In the genomic region with DNA sequence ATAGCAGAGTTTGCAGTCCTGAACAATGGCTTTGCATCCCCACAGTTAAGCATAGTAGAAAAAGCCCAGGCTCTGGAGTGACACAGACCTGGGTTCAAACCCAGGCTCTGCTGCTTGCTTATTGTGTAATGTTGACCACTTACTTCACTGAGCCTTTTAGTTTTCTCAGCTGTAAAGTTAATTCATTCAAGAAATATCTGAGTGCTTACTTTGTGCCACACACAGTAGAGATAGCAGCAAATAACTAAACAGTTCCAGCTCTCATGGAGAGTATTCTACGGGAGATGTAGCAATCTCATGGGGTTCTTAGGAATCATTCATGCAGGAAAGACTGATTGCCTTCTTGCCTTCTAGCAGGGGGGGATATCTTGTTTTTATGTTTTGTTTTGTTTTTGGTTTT, we compare ENCODE assay signal across 18 cellular contexts.
DNase-seq lines count a peak whose midpoint lies in the region; ATAC-seq and TF ChIP-seq lines count a peak whose summit lies in the region.
"Had no signal": no experiment of that assay in that cellular context is flagged by ENCODE, and none has a peak within 500 bp of the region (broad histone marks: within the 10 kb centered on the region; RNA-seq: fewer than 3 reads in every experiment).

No MANE protein-coding gene starts in this region.

- no peak overlapping the region for H3K4me3 Mint-ChIP-seq in activated T-helper 17 cell treated with anti-CD3 and anti-CD28 coated beads, Interleukin-2, amount 50 U/mL, for 72 hours
- H3K4me3 Mint-ChIP-seq: CD8-positive, alpha-beta memory T cell had no signal

- H3K4me1 ChIP-seq in ascending aorta (peaks cover 0 to 11% of the 10 kb centered on the region in 2 donors), thoracic aorta (ENCODE audit: control insufficient read depth in 1 of 2, low read depth in 2 of 2) (peaks cover 0 to 39% of the 10 kb centered on the region in 2 donors)
- H3K4me1 ChIP-seq: Peyer's patch had no signal

- no peaks in the 10 kb centered on the region for H3K9me3 ChIP-seq in ascending aorta
- H3K9me3 ChIP-seq in thoracic aorta: no peaks in the 10 kb centered on the region
- H3K9me3 ChIP-seq: Peyer's patch had no signal

- H3K36me3 ChIP-seq in ascending aorta: no peaks in the 10 kb centered on the region
- H3K36me3 ChIP-seq in thoracic aorta: no peaks in the 10 kb centered on the region
- H3K36me3 ChIP-seq: Peyer's patch had no signal

- no peaks in the 10 kb centered on the region for H3K9me3 Mint-ChIP-seq in activated T-helper 17 cell treated with anti-CD3 and anti-CD28 coated beads, Interleukin-2, amount 50 U/mL, for 72 hours
- H3K9me3 Mint-ChIP-seq: CD8-positive, alpha-beta memory T cell had no signal

- no peaks in the 10 kb centered on the region for H3K27me3 ChIP-seq in ascending aorta
- H3K27me3 ChIP-seq in thoracic aorta (replicated peaks; ENCODE audit: insufficient read depth): no peaks in the 10 kb centered on the region
- H3K27me3 ChIP-seq: Peyer's patch had no signal

- H3K4me3 ChIP-seq in ascending aorta: no peak overlapping the region
- no peak overlapping the region for H3K4me3 ChIP-seq in fibroblast of the aortic adventitia (ENCODE audit: low read depth, low read length)
- H3K4me3 ChIP-seq in thoracic aorta: no peak overlapping the region
- H3K4me3 ChIP-seq: Peyer's patch, SK-N-MC had no signal

- H3K4me1 Mint-ChIP-seq in activated T-helper 17 cell treated with anti-CD3 and anti-CD28 coated beads, Interleukin-2, amount 50 U/mL, for 72 hours: no peaks in the 10 kb centered on the region
- H3K4me1 Mint-ChIP-seq: CD8-positive, alpha-beta memory T cell had no signal

- H3K27ac ChIP-seq in C4-2B (peak overlapping the region; percentile 18; the same call in 1 of the 2 replicates), ascending aorta (peak overlapping the region; percentile 1 to 23), thoracic aorta (peak overlapping the region; percentile 17 to 41)
- H3K27ac ChIP-seq: Peyer's patch, SK-N-MC had no signal

- H3K36me3 Mint-ChIP-seq in activated T-helper 17 cell treated with anti-CD3 and anti-CD28 coated beads, Interleukin-2, amount 50 U/mL, for 72 hours (ENCODE audit: low read depth): peaks cover 18% of the 10 kb centered on the region

- peak in 1 of 2 donors; percentile 52 for DNase-seq in ascending aorta (ENCODE audit: low spot score in 2 of 2)
- peak; percentile 20 for DNase-seq in fibroblast of the aortic adventitia (ENCODE audit: low read depth)
- DNase-seq in thoracic aorta (ENCODE audit: low spot score): no peak
- DNase-seq in NOMO-1 (lab: John Stamatoyannopoulos, UW; ENCODE audit: unreplicated experiment in 2 of 2): no peak
- no peak for DNase-seq in dedifferentiated amniotic fluid mesenchymal stem cell (ENCODE audit: extremely low spot score)
- DNase-seq: 8988T; CD8-positive, alpha-beta memory T cell; GF-D8; NCI-H1092; NCI-H146; NCI-H2227 treated with DMSO at 0.1 percent for 48 hours; NCI-H524 treated with DMSO at 0.1 percent for 48 hours; Peyer's patch; Right ventricle myocardium superior had no signal

- no peaks in the 10 kb centered on the region for H3K27me3 Mint-ChIP-seq in activated T-helper 17 cell treated with anti-CD3 and anti-CD28 coated beads, Interleukin-2, amount 50 U/mL, for 72 hours

- H3K27ac Mint-ChIP-seq in activated T-helper 17 cell treated with anti-CD3 and anti-CD28 coated beads, Interleukin-2, amount 50 U/mL, for 72 hours: no peak overlapping the region
- H3K27ac Mint-ChIP-seq: CD8-positive, alpha-beta memory T cell had no signal

- intact Hi-C loops in ascending aorta (cut with DNase I): no loop called here

- no peak for TF ChIP-seq CTCF in C4-2B (conservative IDR thresholded peaks at IDR 0.05)
- TF ChIP-seq CTCF in ascending aorta (IDR thresholded peaks at IDR 0.05): no peak
- TF ChIP-seq CTCF in fibroblast of the aortic adventitia (IDR thresholded peaks at IDR 0.05; ENCODE audit: insufficient read depth, low read length): no peak
- no peak for TF ChIP-seq CTCF in thoracic aorta (IDR thresholded peaks at IDR 0.05)

- ATAC-seq in thoracic aorta (ENCODE audit: insufficient number of reproducible peaks, low FRiP score, low read depth) (no peak), HG02870 (IDR thresholded peaks at IDR 0.05; ENCODE audit: unreplicated experiment) (no peak)
- no peak for ATAC-seq in activated T-helper 17 cell treated with anti-CD3 and anti-CD28 coated beads, Interleukin-2, amount 50 U/mL, for 72 hours (replicated peaks)
